In genomic region chr5:53481887-53482716, GRCh38 we compare ENCODE assay signal across 1 cellular context.
TF ChIP-seq lines count a peak whose summit lies in the region.

No MANE protein-coding gene starts in this region.

TF ChIP-seq in HEK293, 187 proteins besides CTCF, POLR2A, EP300 and RAD21 (continued from another document and continues in another):
- TF ChIP-seq, protein P1, sequence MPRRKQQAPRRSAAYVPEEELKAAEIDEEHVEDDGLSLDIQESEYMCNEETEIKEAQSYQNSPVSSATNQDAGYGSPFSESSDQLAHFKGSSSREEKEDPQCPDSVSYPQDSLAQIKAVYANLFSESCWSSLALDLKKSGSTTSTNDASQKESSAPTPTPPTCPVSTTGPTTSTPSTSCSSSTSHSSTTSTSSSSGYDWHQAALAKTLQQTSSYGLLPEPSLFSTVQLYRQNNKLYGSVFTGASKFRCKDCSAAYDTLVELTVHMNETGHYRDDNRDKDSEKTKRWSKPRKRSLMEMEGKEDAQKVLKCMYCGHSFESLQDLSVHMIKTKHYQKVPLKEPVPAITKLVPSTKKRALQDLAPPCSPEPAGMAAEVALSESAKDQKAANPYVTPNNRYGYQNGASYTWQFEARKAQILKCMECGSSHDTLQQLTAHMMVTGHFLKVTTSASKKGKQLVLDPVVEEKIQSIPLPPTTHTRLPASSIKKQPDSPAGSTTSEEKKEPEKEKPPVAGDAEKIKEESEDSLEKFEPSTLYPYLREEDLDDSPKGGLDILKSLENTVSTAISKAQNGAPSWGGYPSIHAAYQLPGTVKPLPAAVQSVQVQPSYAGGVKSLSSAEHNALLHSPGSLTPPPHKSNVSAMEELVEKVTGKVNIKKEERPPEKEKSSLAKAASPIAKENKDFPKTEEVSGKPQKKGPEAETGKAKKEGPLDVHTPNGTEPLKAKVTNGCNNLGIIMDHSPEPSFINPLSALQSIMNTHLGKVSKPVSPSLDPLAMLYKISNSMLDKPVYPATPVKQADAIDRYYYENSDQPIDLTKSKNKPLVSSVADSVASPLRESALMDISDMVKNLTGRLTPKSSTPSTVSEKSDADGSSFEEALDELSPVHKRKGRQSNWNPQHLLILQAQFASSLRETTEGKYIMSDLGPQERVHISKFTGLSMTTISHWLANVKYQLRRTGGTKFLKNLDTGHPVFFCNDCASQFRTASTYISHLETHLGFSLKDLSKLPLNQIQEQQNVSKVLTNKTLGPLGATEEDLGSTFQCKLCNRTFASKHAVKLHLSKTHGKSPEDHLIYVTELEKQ (tag by site-specific recombination; IDR thresholded peaks at IDR 0.05; ENCODE audit: borderline replicate concordance), result no peak
- TF ChIP-seq SALL2 (tag by site-specific recombination; IDR thresholded peaks at IDR 0.05; ENCODE audit: borderline replicate concordance), result no peak
- no peak for TF ChIP-seq ZNF518A (tag by site-specific recombination; conservative IDR thresholded peaks at IDR 0.05; ENCODE audit: low read depth)
- no peak for TF ChIP-seq ZNF510 (tag by site-specific recombination; IDR thresholded peaks at IDR 0.05; ENCODE audit: insufficient replicate concordance)
- TF ChIP-seq, protein P2, sequence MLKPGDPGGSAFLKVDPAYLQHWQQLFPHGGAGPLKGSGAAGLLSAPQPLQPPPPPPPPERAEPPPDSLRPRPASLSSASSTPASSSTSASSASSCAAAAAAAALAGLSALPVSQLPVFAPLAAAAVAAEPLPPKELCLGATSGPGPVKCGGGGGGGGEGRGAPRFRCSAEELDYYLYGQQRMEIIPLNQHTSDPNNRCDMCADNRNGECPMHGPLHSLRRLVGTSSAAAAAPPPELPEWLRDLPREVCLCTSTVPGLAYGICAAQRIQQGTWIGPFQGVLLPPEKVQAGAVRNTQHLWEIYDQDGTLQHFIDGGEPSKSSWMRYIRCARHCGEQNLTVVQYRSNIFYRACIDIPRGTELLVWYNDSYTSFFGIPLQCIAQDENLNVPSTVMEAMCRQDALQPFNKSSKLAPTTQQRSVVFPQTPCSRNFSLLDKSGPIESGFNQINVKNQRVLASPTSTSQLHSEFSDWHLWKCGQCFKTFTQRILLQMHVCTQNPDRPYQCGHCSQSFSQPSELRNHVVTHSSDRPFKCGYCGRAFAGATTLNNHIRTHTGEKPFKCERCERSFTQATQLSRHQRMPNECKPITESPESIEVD (tag by site-specific recombination; IDR thresholded peaks at IDR 0.05), result no peak
- no peak for TF ChIP-seq ZNF416 (tag by site-specific recombination; IDR thresholded peaks at IDR 0.05)
- TF ChIP-seq GLIS1 (tag by site-specific recombination; IDR thresholded peaks at IDR 0.05), result 0 out of 2 replicates have a peak, but pooled peaks have one; percentile 13
- no peak for TF ChIP-seq ZNF174 (tag by site-specific recombination; IDR thresholded peaks at IDR 0.05)
- TF ChIP-seq, protein P3, sequence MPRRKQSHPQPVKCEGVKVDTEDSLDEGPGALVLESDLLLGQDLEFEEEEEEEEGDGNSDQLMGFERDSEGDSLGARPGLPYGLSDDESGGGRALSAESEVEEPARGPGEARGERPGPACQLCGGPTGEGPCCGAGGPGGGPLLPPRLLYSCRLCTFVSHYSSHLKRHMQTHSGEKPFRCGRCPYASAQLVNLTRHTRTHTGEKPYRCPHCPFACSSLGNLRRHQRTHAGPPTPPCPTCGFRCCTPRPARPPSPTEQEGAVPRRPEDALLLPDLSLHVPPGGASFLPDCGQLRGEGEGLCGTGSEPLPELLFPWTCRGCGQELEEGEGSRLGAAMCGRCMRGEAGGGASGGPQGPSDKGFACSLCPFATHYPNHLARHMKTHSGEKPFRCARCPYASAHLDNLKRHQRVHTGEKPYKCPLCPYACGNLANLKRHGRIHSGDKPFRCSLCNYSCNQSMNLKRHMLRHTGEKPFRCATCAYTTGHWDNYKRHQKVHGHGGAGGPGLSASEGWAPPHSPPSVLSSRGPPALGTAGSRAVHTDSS (tag by site-specific recombination; IDR thresholded peaks at IDR 0.05), result no peak
- TF ChIP-seq, protein P4, sequence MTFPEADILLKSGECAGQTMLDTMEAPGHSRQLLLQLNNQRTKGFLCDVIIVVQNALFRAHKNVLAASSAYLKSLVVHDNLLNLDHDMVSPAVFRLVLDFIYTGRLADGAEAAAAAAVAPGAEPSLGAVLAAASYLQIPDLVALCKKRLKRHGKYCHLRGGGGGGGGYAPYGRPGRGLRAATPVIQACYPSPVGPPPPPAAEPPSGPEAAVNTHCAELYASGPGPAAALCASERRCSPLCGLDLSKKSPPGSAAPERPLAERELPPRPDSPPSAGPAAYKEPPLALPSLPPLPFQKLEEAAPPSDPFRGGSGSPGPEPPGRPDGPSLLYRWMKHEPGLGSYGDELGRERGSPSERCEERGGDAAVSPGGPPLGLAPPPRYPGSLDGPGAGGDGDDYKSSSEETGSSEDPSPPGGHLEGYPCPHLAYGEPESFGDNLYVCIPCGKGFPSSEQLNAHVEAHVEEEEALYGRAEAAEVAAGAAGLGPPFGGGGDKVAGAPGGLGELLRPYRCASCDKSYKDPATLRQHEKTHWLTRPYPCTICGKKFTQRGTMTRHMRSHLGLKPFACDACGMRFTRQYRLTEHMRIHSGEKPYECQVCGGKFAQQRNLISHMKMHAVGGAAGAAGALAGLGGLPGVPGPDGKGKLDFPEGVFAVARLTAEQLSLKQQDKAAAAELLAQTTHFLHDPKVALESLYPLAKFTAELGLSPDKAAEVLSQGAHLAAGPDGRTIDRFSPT (tag by site-specific recombination; IDR thresholded peaks at IDR 0.05), result peak; percentile 93
- 0 out of 2 replicates have a peak, but pooled peaks have one; percentile 29 for TF ChIP-seq ZEB2 (tag by site-specific recombination; IDR thresholded peaks at IDR 0.05)
- no peak for TF ChIP-seq ZNF155 (tag by site-specific recombination; IDR thresholded peaks at IDR 0.05)
- no peak for TF ChIP-seq ZNF701 (tag by site-specific recombination; IDR thresholded peaks at IDR 0.05)
- no peak for TF ChIP-seq HOXD13 (CRISPR knock-in tag; IDR thresholded peaks at IDR 0.05; ENCODE audit: borderline replicate concordance)
- no peak for TF ChIP-seq AEBP2 (tag by site-specific recombination; IDR thresholded peaks at IDR 0.05; ENCODE audit: borderline replicate concordance)
- TF ChIP-seq, protein P5, sequence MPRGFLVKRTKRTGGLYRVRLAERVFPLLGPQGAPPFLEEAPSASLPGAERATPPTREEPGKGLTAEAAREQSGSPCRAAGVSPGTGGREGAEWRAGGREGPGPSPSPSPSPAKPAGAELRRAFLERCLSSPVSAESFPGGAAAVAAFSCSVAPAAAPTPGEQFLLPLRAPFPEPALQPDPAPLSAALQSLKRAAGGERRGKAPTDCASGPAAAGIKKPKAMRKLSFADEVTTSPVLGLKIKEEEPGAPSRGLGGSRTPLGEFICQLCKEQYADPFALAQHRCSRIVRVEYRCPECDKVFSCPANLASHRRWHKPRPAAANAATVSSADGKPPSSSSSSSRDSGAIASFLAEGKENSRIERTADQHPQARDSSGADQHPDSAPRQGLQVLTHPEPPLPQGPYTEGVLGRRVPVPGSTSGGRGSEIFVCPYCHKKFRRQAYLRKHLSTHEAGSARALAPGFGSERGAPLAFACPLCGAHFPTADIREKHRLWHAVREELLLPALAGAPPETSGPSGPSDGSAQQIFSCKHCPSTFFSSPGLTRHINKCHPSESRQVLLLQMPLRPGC (tag by site-specific recombination; IDR thresholded peaks at IDR 0.05), result no peak
- TF ChIP-seq GLI4 (tag by site-specific recombination; IDR thresholded peaks at IDR 0.05), result no peak
- no peak for TF ChIP-seq ZNF248 (tag by site-specific recombination; IDR thresholded peaks at IDR 0.05)
- TF ChIP-seq ZNF768 (tag by site-specific recombination; IDR thresholded peaks at IDR 0.05), result no peak
- TF ChIP-seq MZF1 (tag by site-specific recombination; IDR thresholded peaks at IDR 0.05; ENCODE audit: borderline replicate concordance), result no peak
- TF ChIP-seq, protein P6, sequence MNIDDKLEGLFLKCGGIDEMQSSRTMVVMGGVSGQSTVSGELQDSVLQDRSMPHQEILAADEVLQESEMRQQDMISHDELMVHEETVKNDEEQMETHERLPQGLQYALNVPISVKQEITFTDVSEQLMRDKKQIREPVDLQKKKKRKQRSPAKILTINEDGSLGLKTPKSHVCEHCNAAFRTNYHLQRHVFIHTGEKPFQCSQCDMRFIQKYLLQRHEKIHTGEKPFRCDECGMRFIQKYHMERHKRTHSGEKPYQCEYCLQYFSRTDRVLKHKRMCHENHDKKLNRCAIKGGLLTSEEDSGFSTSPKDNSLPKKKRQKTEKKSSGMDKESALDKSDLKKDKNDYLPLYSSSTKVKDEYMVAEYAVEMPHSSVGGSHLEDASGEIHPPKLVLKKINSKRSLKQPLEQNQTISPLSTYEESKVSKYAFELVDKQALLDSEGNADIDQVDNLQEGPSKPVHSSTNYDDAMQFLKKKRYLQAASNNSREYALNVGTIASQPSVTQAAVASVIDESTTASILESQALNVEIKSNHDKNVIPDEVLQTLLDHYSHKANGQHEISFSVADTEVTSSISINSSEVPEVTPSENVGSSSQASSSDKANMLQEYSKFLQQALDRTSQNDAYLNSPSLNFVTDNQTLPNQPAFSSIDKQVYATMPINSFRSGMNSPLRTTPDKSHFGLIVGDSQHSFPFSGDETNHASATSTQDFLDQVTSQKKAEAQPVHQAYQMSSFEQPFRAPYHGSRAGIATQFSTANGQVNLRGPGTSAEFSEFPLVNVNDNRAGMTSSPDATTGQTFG (tag by site-specific recombination; IDR thresholded peaks at IDR 0.05; ENCODE audit: borderline replicate concordance), result no peak
- no peak for TF ChIP-seq ZBTB48 (tag by site-specific recombination; IDR thresholded peaks at IDR 0.05)
- no peak for TF ChIP-seq WT1 (tag by site-specific recombination; IDR thresholded peaks at IDR 0.05)
- no peak for TF ChIP-seq ZNF654 (tag by site-specific recombination; IDR thresholded peaks at IDR 0.05; ENCODE audit: low read depth)
- TF ChIP-seq SP7 (tag by site-specific recombination; IDR thresholded peaks at IDR 0.05), result no peak
- TF ChIP-seq ZNF16 (tag by site-specific recombination; IDR thresholded peaks at IDR 0.05; ENCODE audit: low read depth), result no peak
- TF ChIP-seq ZNF24 (tag by site-specific recombination; IDR thresholded peaks at IDR 0.05), result no peak
- TF ChIP-seq ZFP41 (tag by site-specific recombination; IDR thresholded peaks at IDR 0.05; ENCODE audit: borderline replicate concordance), result no peak
- no peak; the same call in none of the 2 replicates for TF ChIP-seq ZBTB17 (tag by site-specific recombination; IDR thresholded peaks at IDR 0.05)
- TF ChIP-seq PRDM10 (tag by site-specific recombination; IDR thresholded peaks at IDR 0.05), result no peak
- no peak for TF ChIP-seq ZNF473 (tag by site-specific recombination; IDR thresholded peaks at IDR 0.05)
